ENCODE assay signal across 24 cellular contexts in the genomic region with DNA sequence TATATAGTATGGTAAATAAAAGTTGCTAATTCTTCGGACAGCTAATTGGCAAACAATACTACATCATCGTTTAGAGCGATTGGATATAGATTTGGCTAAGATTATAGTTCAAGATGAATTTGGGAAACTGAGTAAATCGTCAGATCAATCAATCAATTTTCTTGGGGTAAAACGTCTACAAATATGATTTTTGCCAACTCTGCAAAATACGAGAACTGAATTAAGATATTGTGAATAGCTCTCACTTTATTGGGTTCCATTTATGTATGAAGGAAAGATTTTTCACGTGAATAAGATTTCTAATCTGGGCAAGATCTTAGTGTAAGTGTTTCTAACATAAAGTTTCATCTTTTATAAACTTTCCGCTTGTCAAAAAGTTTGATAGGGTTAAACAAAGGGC.
"Had no signal": no experiment of that assay in that cellular context is flagged by ENCODE, and none has a peak within 500 bp of the region (broad histone marks: within the 10 kb centered on the region; RNA-seq: fewer than 3 reads in every experiment).

No MANE protein-coding gene starts in this region.

- ATAC-seq: effector memory CD8-positive, alpha-beta T cell; heart right ventricle; left lung; mucosa of descending colon; natural killer cell treated with Interleukin-12 subunit alpha and Interleukin-12 subunit beta and Interleukin-15 and Interleukin-18, amount 100 ng/mL, for 72 hours; stimulated activated naive B cell treated with anti-CD40 and anti-IgM and Interleukin-4, amounts not matched to agents 10 μg/mL and 1 μg/mL and 100 μg/mL, for 72 hours had no signal

- DNase-seq: cortex of kidney; effector memory CD8-positive, alpha-beta T cell; erythroblast; esophagus squamous epithelium; foreskin melanocyte; glutamatergic neuron; heart right ventricle; hippocampal formation; left cardiac atrium; left lung; mesenchymal stem cell; mucosa of descending colon; naive B cell; sigmoid colon; small intestine; stimulated activated CD4-positive, alpha-beta T cell treated with anti-CD3 and anti-CD28 coated beads, Interleukin-15, amount 100 ng/mL, for 24 hours; stimulated activated CD4-positive, alpha-beta T cell treated with anti-CD3 and anti-CD28 coated beads, Interleukin-2, amount 100 ng/mL, for 48 hours; stimulated activated naive B cell treated with anti-CD40 and anti-IgM and Interleukin-4, amounts not matched to agents 10 μg/mL and 1 μg/mL and 100 μg/mL, for 72 hours; trophoblast cell had no signal

- H3K36me3 ChIP-seq: esophagus squamous epithelium, heart right ventricle, left lung, neutrophil, prostate gland, right atrium auricular region, sigmoid colon, vagina had no signal

- H3K27ac ChIP-seq: neutrophil, prostate gland, right atrium auricular region, vagina had no signal

- H3K4me1 ChIP-seq: prostate gland had no signal

- H3K9me3 ChIP-seq: esophagus squamous epithelium, left lung, mucosa of descending colon, neutrophil, prostate gland, right atrium auricular region, sigmoid colon, vagina had no signal

- H3K27me3 ChIP-seq: esophagus squamous epithelium, heart right ventricle, left lung, neutrophil, right atrium auricular region, sigmoid colon, vagina had no signal

- H3K4me3 ChIP-seq: esophagus squamous epithelium, heart right ventricle, left lung, mucosa of descending colon, prostate gland, right atrium auricular region, sigmoid colon, vagina had no signal
